28 cellular contexts compared by ENCODE assay signal in genomic region chr1:67493148-67493547, GRCh38.
"Had no signal": no experiment of that assay in that cellular context is flagged by ENCODE, and none has a peak within 500 bp of the region (broad histone marks: within the 10 kb centered on the region; RNA-seq: fewer than 3 reads in every experiment).

No MANE protein-coding gene starts in this region.

- H3K27me3 ChIP-seq: colonic mucosa, dorsolateral prefrontal cortex, esophagus muscularis mucosa, esophagus squamous epithelium, foreskin keratinocyte, gastrocnemius medialis, gastroesophageal sphincter, heart left ventricle, heart right ventricle had no signal

- H3K4me1 ChIP-seq: colonic mucosa, esophagus muscularis mucosa, esophagus squamous epithelium, foreskin keratinocyte, gastrocnemius medialis, gastroesophageal sphincter, heart left ventricle, heart right ventricle had no signal

- DNase-seq: colonic mucosa; cortex of kidney; dermis blood vessel endothelial cell; dorsolateral prefrontal cortex; effector CD4-positive, alpha-beta T cell; effector CD8-positive, alpha-beta T cell; effector memory CD4-positive, alpha-beta T cell; effector memory CD8-positive, alpha-beta T cell; endodermal cell; erythroblast; esophagus squamous epithelium; foreskin fibroblast; foreskin keratinocyte; foreskin melanocyte; gastrocnemius medialis; glutamatergic neuron; head of caudate nucleus; heart left ventricle; heart right ventricle had no signal

- ATAC-seq: effector memory CD8-positive, alpha-beta T cell; esophagus mucosa; foreskin keratinocyte; gastrocnemius medialis; gastroesophageal sphincter; heart left ventricle; heart right ventricle had no signal

- H3K9me3 ChIP-seq: colonic mucosa, esophagus muscularis mucosa, esophagus squamous epithelium, gastrocnemius medialis, gastroesophageal sphincter, heart left ventricle, heart right ventricle had no signal

- H3K4me3 ChIP-seq: colonic mucosa, coronary artery, dorsolateral prefrontal cortex, esophagus muscularis mucosa, esophagus squamous epithelium, gastrocnemius medialis, gastroesophageal sphincter, heart left ventricle, heart right ventricle had no signal

- H3K36me3 ChIP-seq: colonic mucosa, esophagus muscularis mucosa, esophagus squamous epithelium, gastrocnemius medialis, gastroesophageal sphincter, heart left ventricle, heart right ventricle had no signal

- FAIRE-seq: colon, endometrium, endothelial cell of umbilical vein, frontal cortex had no signal

- H3K27ac ChIP-seq: colonic mucosa, coronary artery, dorsolateral prefrontal cortex, epithelial cell of prostate, esophagus muscularis mucosa, esophagus squamous epithelium, foreskin keratinocyte, gastrocnemius medialis, gastroesophageal sphincter, heart left ventricle, heart right ventricle had no signal
